20 cellular contexts compared by ENCODE assay signal in genomic region chr9:109444771-109445320, GRCh38. TPM values are rescaled to one million over a fixed set of nuclear protein-coding genes. Genes with fewer than 3 reads are reported as not detected.
"Had no signal": no experiment of that assay in that cellular context is flagged by ENCODE, and none has a peak within 500 bp of the region (broad histone marks: within the 10 kb centered on the region; RNA-seq: fewer than 3 reads in every experiment).

No MANE protein-coding gene starts in this region.

- DNase-seq: effector memory CD8-positive, alpha-beta T cell; gastrocnemius medialis; heart right ventricle; hypothalamus; kidney glomerular epithelial cell; mammary epithelial cell; mucosa of descending colon; natural killer cell; posterior cingulate gyrus; stimulated activated CD4-positive, alpha-beta T cell treated with anti-CD3 and anti-CD28 coated beads, Interleukin-2, amount 100 ng/mL, for 24 hours; stimulated activated CD4-positive, alpha-beta T cell treated with anti-CD3 and anti-CD28 coated beads, Interleukin-4, amount 100 ng/mL, for 4 hours; stimulated activated naive B cell treated with anti-CD40 and anti-IgM and Interleukin-4, amounts not matched to agents 10 μg/mL and 1 μg/mL and 100 μg/mL, for 72 hours; stimulated activated naive CD8-positive, alpha-beta T cell treated with anti-CD3 and anti-CD28 coated beads, Interleukin-15, amount 100 ng/mL, for 72 hours; testis; transverse colon had no signal

- H3K27ac ChIP-seq: epithelial cell of prostate, esophagus muscularis mucosa, gastrocnemius medialis, heart right ventricle, testis, transverse colon had no signal

- ATAC-seq: effector memory CD8-positive, alpha-beta T cell; gastrocnemius medialis; heart right ventricle; left lobe of liver; mucosa of descending colon; natural killer cell; sciatic nerve; stimulated activated naive B cell treated with anti-CD40 and anti-IgM and Interleukin-4, amounts not matched to agents 10 μg/mL and 1 μg/mL and 100 μg/mL, for 72 hours; stimulated activated naive CD8-positive, alpha-beta T cell treated with anti-CD3 and anti-CD28 coated beads, Interleukin-15, amount 100 ng/mL, for 72 hours had no signal

- H3K27me3 ChIP-seq: esophagus muscularis mucosa, gastrocnemius medialis, testis, transverse colon had no signal

- H3K36me3 ChIP-seq: esophagus muscularis mucosa, gastrocnemius medialis, transverse colon had no signal

- H3K4me1 ChIP-seq: testis had no signal

- H3K4me3 ChIP-seq: esophagus muscularis mucosa, gastrocnemius medialis, heart right ventricle, mucosa of descending colon, skin epidermis, testis, transverse colon had no signal

- H3K9me3 ChIP-seq: esophagus muscularis mucosa, gastrocnemius medialis, heart right ventricle, mucosa of descending colon, testis, transverse colon had no signal

RNA-seq across cellular contexts. Expression of gene PTPN3, which starts 53.3 kb away (rescaled TPM):
- total RNA-seq: natural killer cell had no signal
